In genomic region chr7:17917842-17918241, GRCh38 we compare ENCODE assay signal across 8 cellular contexts.
"Had no signal": no experiment of that assay in that cellular context is flagged by ENCODE, and none has a peak within 500 bp of the region (broad histone marks: within the 10 kb centered on the region; RNA-seq: fewer than 3 reads in every experiment).

No MANE protein-coding gene starts in this region.

- H3K4me2 ChIP-seq: KMS-11 had no signal

- H3K27ac ChIP-seq: GM23248, HL-60, KMS-11 had no signal

- H3K9ac ChIP-seq: GM23248, KMS-11 had no signal

- H2AFZ ChIP-seq: GM23248 had no signal

- DNase-seq: GM23248, H7, HCEC 1CT, IMR-90, KBM-7 had no signal

- FAIRE-seq: H1 had no signal

- H3K4me3 ChIP-seq: GM23248 had no signal
